34 cellular contexts compared by ENCODE assay signal in the genomic region with DNA sequence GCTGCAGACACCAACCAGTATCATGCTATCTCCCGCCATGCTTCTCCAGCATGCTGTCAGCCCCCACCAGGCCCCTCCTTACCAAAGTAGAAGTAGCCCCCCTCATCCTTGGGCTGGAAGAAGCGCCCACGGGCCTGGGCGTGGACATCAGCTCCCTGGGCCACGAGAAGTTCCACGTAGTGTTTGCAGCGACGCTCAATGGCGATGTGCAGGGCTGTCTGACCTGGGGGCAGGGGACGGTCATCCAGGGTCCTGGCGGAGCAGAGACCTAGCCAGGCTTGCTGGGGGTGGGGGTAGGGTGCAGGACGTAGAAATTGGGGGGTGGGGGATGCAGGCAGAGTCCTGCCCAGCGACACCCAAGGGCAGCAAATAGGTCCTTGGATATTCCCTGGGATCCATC. TPM values are rescaled to one million over a fixed set of nuclear protein-coding genes. Genes with fewer than 3 reads are reported as not detected.
"Had no signal": no experiment of that assay in that cellular context is flagged by ENCODE, and none has a peak within 500 bp of the region (broad histone marks: within the 10 kb centered on the region; RNA-seq: fewer than 3 reads in every experiment).

No MANE protein-coding gene starts in this region.

- H3K9me3 ChIP-seq: adrenal gland, ascending aorta, body of pancreas, breast epithelium had no signal

- H3K27ac ChIP-seq: adrenal gland, ascending aorta, body of pancreas, brain microvascular endothelial cell, breast epithelium, cardiac muscle cell had no signal

- DNase-seq: activated effector memory CD4-positive, alpha-beta T cell treated with anti-CD3 and anti-CD28 coated beads, Interleukin-2, amount 50 U/mL, for 16 hours; activated effector memory CD4-positive, alpha-beta T cell treated with Interleukin-2 at 50 U/mL for 16 hours; activated gamma-delta T cell; activated gamma-delta T cell treated with Interleukin-2 at 50 U/mL for 16 hours; activated naive CD4-positive, alpha-beta T cell; activated naive CD4-positive, alpha-beta T cell treated with anti-CD3 and anti-CD28 coated beads for 36 hours; activated naive CD4-positive, alpha-beta T cell treated with anti-CD3 and anti-CD28 coated beads, Interleukin-2, amount 10 ng/mL, durations not matched to agents 7 days and 5 days; activated naive CD4-positive, alpha-beta T cell treated with anti-CD3 and anti-CD28 coated beads, Interleukin-2, amount 50 U/mL, for 16 hours; activated naive CD4-positive, alpha-beta T cell treated with Interleukin-2 at 50 U/mL for 16 hours; activated naive CD8-positive, alpha-beta T cell treated with anti-CD3 and anti-CD28 coated beads for 36 hours; activated naive CD8-positive, alpha-beta T cell treated with anti-CD3 and anti-CD28 coated beads, Interleukin-2, amount 10 ng/mL, durations not matched to agents 7 days and 5 days; activated naive CD8-positive, alpha-beta T cell treated with anti-CD3 and anti-CD28 coated beads, Interleukin-2, amount 50 U/mL, for 24 hours; activated T-cell treated with anti-CD3 and anti-CD28 coated beads, Interleukin-2, amount 50 U/mL, for 1 hour; activated T-cell treated with anti-CD3 and anti-CD28 coated beads, Interleukin-2, amount 50 U/mL, for 24 hours; activated T-cell treated with anti-CD3 and anti-CD28 coated beads, Interleukin-2, amount 50 U/mL, for 4 hours; activated T-cell treated with anti-CD3 and anti-CD28 coated beads, Interleukin-2, amount 50 U/mL, for 48 hours; activated T-cell treated with anti-CD3 and anti-CD28 coated beads, Interleukin-2, amount 50 U/mL, for 72 hours; adrenal gland; amniotic stem cell; amygdala; anterior cingulate cortex; aorta; body of pancreas; brain microvascular endothelial cell; caudate nucleus; central memory CD4-positive, alpha-beta T cell; cerebellar nuclear complex had no signal

- H3K27me3 ChIP-seq: adrenal gland, ascending aorta, body of pancreas, brain microvascular endothelial cell, breast epithelium, cardiac muscle cell had no signal

- ATAC-seq: activated naive CD4-positive, alpha-beta T cell treated with anti-CD3 and anti-CD28 coated beads, Interleukin-2, amount 50 U/mL, for 72 hours; activated naive CD8-positive, alpha-beta T cell treated with anti-CD3 and anti-CD28 coated beads, Interleukin-2, amount 50 U/mL, for 24 hours; activated T-cell treated with anti-CD3 and anti-CD28 coated beads, Interleukin-2, amount 50 U/mL, for 4 hours; activated T-cell treated with anti-CD3 and anti-CD28 coated beads, Interleukin-2, amount 50 U/mL, for 72 hours; activated T-helper 17 cell treated with anti-CD3 and anti-CD28 coated beads, Interleukin-2, amount 50 U/mL, for 72 hours; body of pancreas had no signal

- H3K36me3 ChIP-seq: adrenal gland, ascending aorta, brain microvascular endothelial cell, breast epithelium, cardiac muscle cell had no signal

- H3K4me1 ChIP-seq: adrenal gland, ascending aorta, body of pancreas, breast epithelium had no signal

- H3K4me3 ChIP-seq: adrenal gland, ascending aorta, body of pancreas, breast epithelium, cardiac muscle cell had no signal

RNA-seq across cellular contexts. Expression of gene TRPV4, which starts 32.7 kb away (rescaled TPM):
- total RNA-seq: activated naive CD4-positive, alpha-beta T cell treated with anti-CD3 and anti-CD28 coated beads for 36 hours; activated naive CD4-positive, alpha-beta T cell treated with anti-CD3 and anti-CD28 coated beads, Interleukin-2, amount 50 U/mL, for 72 hours; activated naive CD8-positive, alpha-beta T cell treated with anti-CD3 and anti-CD28 coated beads for 36 hours; activated naive CD8-positive, alpha-beta T cell treated with anti-CD3 and anti-CD28 coated beads, Interleukin-2, amount 10 ng/mL, durations not matched to agents 7 days and 5 days; activated T-cell treated with anti-CD3 and anti-CD28 coated beads, Interleukin-2, amount 50 U/mL, for 4 hours; activated T-cell treated with anti-CD3 and anti-CD28 coated beads, Interleukin-2, amount 50 U/mL, for 72 hours; activated T-helper 1 cell treated with anti-CD3 and anti-CD28 coated beads, Interleukin-12 subunit alpha, Interleukin-12 subunit beta, Interleukin-2, Interleukin-4 antibody, amounts not matched to agents 30 ng/mL and 10 ng/mL and 1 ng/mL, durations not matched to agents 14 hours and 24 hours and 36 hours; activated T-helper 17 cell treated with anti-CD3 and anti-CD28 coated beads, Interleukin-2, amount 50 U/mL, for 72 hours; activated T-helper 2 cell treated with anti-CD3 and anti-CD28 coated beads, Interferon-gamma antibody, Interleukin-2, Interleukin-4, amounts not matched to agents 10 μg/mL and 5 μg/mL and 100 μg/mL, durations not matched to agents 14 hours and 24 hours and 36 hours; ascending aorta had no signal
